ENCODE assay signal across 13 cellular contexts in the genomic region with DNA sequence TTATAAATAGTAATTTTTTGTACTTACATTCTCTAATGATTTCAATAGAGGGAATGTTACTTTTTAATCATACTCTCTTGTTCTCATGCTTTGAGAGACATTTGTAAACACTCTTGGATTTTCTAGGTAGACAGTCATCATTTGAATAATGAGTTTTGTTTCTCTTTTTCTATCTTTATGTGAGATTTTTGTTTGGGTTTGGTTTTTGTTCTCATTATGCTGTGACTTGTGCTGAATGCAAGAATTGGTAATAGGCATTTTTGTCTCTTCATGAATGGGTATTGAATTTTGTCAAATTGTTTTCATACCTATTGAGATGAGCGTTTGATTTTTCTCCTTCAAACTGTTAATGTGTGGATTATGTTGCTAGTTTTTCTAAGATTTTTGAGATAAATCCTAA.
DNase-seq lines count a peak whose midpoint lies in the region; ATAC-seq lines count a peak whose summit lies in the region.
"Had no signal": no experiment of that assay in that cellular context is flagged by ENCODE, and none has a peak within 500 bp of the region (broad histone marks: within the 10 kb centered on the region; RNA-seq: fewer than 3 reads in every experiment).

No MANE protein-coding gene starts in this region.

- H3K9me3 ChIP-seq in effector memory CD4-positive, alpha-beta T cell (ENCODE audit: control insufficient read depth, low read length) = no peaks in the 10 kb centered on the region
- H3K9me3 ChIP-seq: psoas muscle had no signal

- no peak overlapping the region for H3K4me3 ChIP-seq in effector memory CD4-positive, alpha-beta T cell (ENCODE audit: insufficient read depth, low read depth, low read length, poor library complexity, severe bottlenecking)
- H3K4me3 ChIP-seq: psoas muscle had no signal

- H3K36me3 ChIP-seq in effector memory CD4-positive, alpha-beta T cell (ENCODE audit: control insufficient read depth, insufficient read depth, low read length) = no peaks in the 10 kb centered on the region

- H3K27ac ChIP-seq in effector memory CD4-positive, alpha-beta T cell (ENCODE audit: insufficient read depth, low read length, poor library complexity, severe bottlenecking) = peak overlapping the region; percentile 96
- H3K27ac ChIP-seq: C4-2B had no signal

- no peaks in the 10 kb centered on the region for H3K27me3 ChIP-seq in effector memory CD4-positive, alpha-beta T cell (replicated peaks; ENCODE audit: control insufficient read depth, insufficient read depth, low read length, poor library complexity, severe bottlenecking)

- ATAC-seq in GM18499 (IDR thresholded peaks at IDR 0.05; ENCODE audit: insufficient read depth, unreplicated experiment) (peak; percentile 41), GM19395 (IDR thresholded peaks at IDR 0.05; ENCODE audit: unreplicated experiment) (peak; percentile 44), HG02938 (IDR thresholded peaks at IDR 0.05; ENCODE audit: unreplicated experiment) (peak; percentile 33), HG03097 (IDR thresholded peaks at IDR 0.05; ENCODE audit: low FRiP score, unreplicated experiment) (no peak), GM18873 (IDR thresholded peaks at IDR 0.05; ENCODE audit: low FRiP score, unreplicated experiment) (no peak)
- ATAC-seq: PC-3 had no signal

- DNase-seq in effector memory CD4-positive, alpha-beta T cell = no peak
- no peak for DNase-seq in SIG-M5 treated with dmso at 0.1 percent for 504 hours (lab: John Stamatoyannopoulos, UW; ENCODE audit: unreplicated experiment)
- DNase-seq: HFFc6; NCI-H2227 treated with DMSO at 0.1 percent for 48 hours; PC-3; psoas muscle; stimulated activated CD4-positive, alpha-beta T cell treated with anti-CD3 and anti-CD28 coated beads, Interleukin-4, amount 100 ng/mL, for 24 hours had no signal

- peaks cover 69% of the 10 kb centered on the region for H3K4me1 ChIP-seq in effector memory CD4-positive, alpha-beta T cell (ENCODE audit: control insufficient read depth, insufficient read depth, low read length, poor library complexity, severe bottlenecking)

Comparison
In these comparisons a context has a peak if more than half of its experiments do, and no peak if none do; other contexts are left out.
1. ATAC-seq: peak in GM18499 (single experiment), GM19395 (single experiment) and HG02938 (single experiment); none in HG03097 (single experiment) and GM18873 (single experiment).